ENCODE assay signal across 20 cellular contexts in the genomic region with DNA sequence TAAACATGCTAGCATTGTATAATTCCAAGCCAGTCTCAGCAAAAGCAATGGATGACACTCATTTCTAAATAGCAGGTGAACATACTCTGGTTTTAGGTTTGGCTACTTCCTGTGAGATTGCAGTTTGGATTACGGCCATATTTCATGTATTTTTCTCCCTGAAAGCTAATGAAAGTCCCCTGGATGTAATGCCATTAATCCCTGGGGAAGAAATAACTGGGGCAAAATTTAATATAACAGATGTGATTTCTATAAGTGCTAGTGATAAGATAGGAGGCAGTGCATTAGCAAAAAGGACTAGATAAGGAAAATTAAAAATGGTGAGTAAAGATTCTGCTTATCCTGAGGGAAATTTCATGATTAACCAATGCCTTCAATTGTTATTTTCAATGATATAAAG.
DNase-seq lines count a peak whose midpoint lies in the region; TF ChIP-seq lines count a peak whose summit lies in the region.
"Had no signal": no experiment of that assay in that cellular context is flagged by ENCODE, and none has a peak within 500 bp of the region (broad histone marks: within the 10 kb centered on the region; RNA-seq: fewer than 3 reads in every experiment).

No MANE protein-coding gene starts in this region.

- BruUV-seq in A673 (replicated peaks; lab: Mats Ljungman, UMichigan): no TSS peak

- peaks cover 48% of the 10 kb centered on the region for H3K4me1 ChIP-seq in A673 (ENCODE audit: insufficient read depth, low read length, poor library complexity, severe bottlenecking)
- H3K4me1 ChIP-seq: BLaER1 treated with 17β-estradiol and CSF1 and Interleukin-3, amounts not matched to agents 10 nM and 100 nM had no signal

- H3K9me3 ChIP-seq in A673 (ENCODE audit: low read depth, low read length, poor library complexity, severe bottlenecking) (no peaks in the 10 kb centered on the region), SK-N-MC (ENCODE audit: low read depth, low read length) (no peaks in the 10 kb centered on the region)
- H3K9me3 ChIP-seq: BE2C had no signal

- no peaks in the 10 kb centered on the region for H3K27me3 ChIP-seq in A673 (replicated peaks; ENCODE audit: insufficient read depth, low read depth, low read length, poor library complexity)
- H3K27me3 ChIP-seq: BE2C; BLaER1 treated with 17β-estradiol and CSF1 and Interleukin-3, amounts not matched to agents 10 nM and 100 nM had no signal

- CTCF ChIA-PET in A673 (lab: Charles Lee): no interaction called here

- H3K4me3 ChIP-seq in A673 (ENCODE audit: low read depth, low read length, poor library complexity, severe bottlenecking) (no peak overlapping the region), SK-N-MC (peak overlapping the region; percentile 31; the same call in 1 of the 2 replicates)
- H3K4me3 ChIP-seq: BLaER1 treated with 17β-estradiol and CSF1 and Interleukin-3, amounts not matched to agents 10 nM and 100 nM; GM12878 had no signal

- H3K36me3 ChIP-seq in A673 (ENCODE audit: insufficient read depth, low read length, poor library complexity, severe bottlenecking) (no peaks in the 10 kb centered on the region), SK-N-MC (ENCODE audit: insufficient read depth, low read length) (no peaks in the 10 kb centered on the region)
- H3K36me3 ChIP-seq: BE2C; BLaER1 treated with 17β-estradiol and CSF1 and Interleukin-3, amounts not matched to agents 10 nM and 100 nM had no signal

- DNase-seq in DMS 273 (lab: John Stamatoyannopoulos, UW; ENCODE audit: unreplicated experiment) (peak; percentile 3), DMS 273 treated with DMSO at 0.1 percent for 48 hours (lab: John Stamatoyannopoulos, UW) (no peak), A673 (ENCODE audit: low spot score) (no peak), SK-N-MC (ENCODE audit: low read depth, low spot score) (no peak), cerebellar cortex (ENCODE audit: low spot score) (peak; percentile 26), retina (no peak)
- DNase-seq in activated CD8-positive, alpha-beta memory T cell treated with anti-CD3 and anti-CD28 coated beads, Interleukin-2, amount 50 U/mL, for 48 hours: no peak
- DNase-seq: ACHN; AML-193; BE2C; CD4-positive, alpha-beta T cell; CD8-positive, alpha-beta memory T cell; DMS153; DND-41; GDM1; H7; HCEC 1CT had no signal

- H3K27ac ChIP-seq in A673 (ENCODE audit: low read depth, low read length, poor library complexity, severe bottlenecking): peak overlapping the region; percentile 21
- H3K27ac ChIP-seq in SK-N-MC: peak overlapping the region; percentile 99
- H3K27ac ChIP-seq: 22Rv1; BLaER1 treated with 17β-estradiol and CSF1 and Interleukin-3, amounts not matched to agents 10 nM and 100 nM had no signal

- intact Hi-C loops in A673 (cut with micrococcal nuclease; ENCODE audit: unreplicated experiment): loop anchor here (10.0 kb wide), 1 partner anchor 522 kb away; no protein-coding TSS in a partner anchor

- peak overlapping the region; percentile 16 for H3K9ac ChIP-seq in SK-N-MC (ENCODE audit: insufficient read length)
- H3K9ac ChIP-seq: BLaER1 treated with 17β-estradiol and CSF1 and Interleukin-3, amounts not matched to agents 10 nM and 100 nM had no signal

- POLR2A ChIA-PET in A673 (lab: Charles Lee; ENCODE audit: low non-redundant PET): no interaction called here

- TF ChIP-seq CTCF in A673 (conservative IDR thresholded peaks at IDR 0.05; ENCODE audit: low read depth, low read length): no peak

Comparison
In these comparisons a context has a peak if more than half of its experiments do, and no peak if none do; other contexts are left out.
1. DNase-seq: peak in DMS 273 (single experiment) and cerebellar cortex (single experiment); none in DMS 273 treated with DMSO at 0.1 percent for 48 hours (single experiment), A673 (single experiment), SK-N-MC (single experiment), retina (single experiment) and activated CD8-positive, alpha-beta memory T cell treated with anti-CD3 and anti-CD28 coated beads, Interleukin-2, amount 50 U/mL, for 48 hours (single experiment).